ENCODE assay signal across 2 cellular contexts in the genomic region with DNA sequence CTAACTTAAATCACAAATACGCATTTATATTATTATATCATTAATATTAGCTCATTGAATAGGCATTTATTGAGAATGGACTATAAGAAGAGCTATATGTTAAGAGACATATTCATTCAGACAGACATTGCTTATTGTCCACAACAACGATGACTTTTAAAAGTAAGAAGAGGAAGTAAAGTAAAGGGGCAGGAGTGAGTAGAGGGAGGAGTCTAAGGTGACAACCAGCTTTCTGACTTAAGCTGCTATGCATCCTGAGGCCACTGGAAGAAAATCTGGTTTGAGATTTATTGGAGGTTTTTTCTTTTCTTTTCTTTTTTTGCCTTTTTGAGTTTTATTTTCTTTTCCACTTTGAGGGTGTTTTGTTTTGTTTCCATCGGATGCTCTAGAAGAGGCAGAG.
TF ChIP-seq lines count a peak whose summit lies in the region.

No MANE protein-coding gene starts in this region.

TF ChIP-seq in SK-N-SH, 30 proteins besides CTCF, POLR2A, EP300 and RAD21 (continued from another document):
- TF ChIP-seq, protein P1, sequence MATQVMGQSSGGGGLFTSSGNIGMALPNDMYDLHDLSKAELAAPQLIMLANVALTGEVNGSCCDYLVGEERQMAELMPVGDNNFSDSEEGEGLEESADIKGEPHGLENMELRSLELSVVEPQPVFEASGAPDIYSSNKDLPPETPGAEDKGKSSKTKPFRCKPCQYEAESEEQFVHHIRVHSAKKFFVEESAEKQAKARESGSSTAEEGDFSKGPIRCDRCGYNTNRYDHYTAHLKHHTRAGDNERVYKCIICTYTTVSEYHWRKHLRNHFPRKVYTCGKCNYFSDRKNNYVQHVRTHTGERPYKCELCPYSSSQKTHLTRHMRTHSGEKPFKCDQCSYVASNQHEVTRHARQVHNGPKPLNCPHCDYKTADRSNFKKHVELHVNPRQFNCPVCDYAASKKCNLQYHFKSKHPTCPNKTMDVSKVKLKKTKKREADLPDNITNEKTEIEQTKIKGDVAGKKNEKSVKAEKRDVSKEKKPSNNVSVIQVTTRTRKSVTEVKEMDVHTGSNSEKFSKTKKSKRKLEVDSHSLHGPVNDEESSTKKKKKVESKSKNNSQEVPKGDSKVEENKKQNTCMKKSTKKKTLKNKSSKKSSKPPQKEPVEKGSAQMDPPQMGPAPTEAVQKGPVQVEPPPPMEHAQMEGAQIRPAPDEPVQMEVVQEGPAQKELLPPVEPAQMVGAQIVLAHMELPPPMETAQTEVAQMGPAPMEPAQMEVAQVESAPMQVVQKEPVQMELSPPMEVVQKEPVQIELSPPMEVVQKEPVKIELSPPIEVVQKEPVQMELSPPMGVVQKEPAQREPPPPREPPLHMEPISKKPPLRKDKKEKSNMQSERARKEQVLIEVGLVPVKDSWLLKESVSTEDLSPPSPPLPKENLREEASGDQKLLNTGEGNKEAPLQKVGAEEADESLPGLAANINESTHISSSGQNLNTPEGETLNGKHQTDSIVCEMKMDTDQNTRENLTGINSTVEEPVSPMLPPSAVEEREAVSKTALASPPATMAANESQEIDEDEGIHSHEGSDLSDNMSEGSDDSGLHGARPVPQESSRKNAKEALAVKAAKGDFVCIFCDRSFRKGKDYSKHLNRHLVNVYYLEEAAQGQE (IDR thresholded peaks at IDR 0.05; ENCODE audit: low read depth, low read length) = no peak
- TF ChIP-seq, protein P2, sequence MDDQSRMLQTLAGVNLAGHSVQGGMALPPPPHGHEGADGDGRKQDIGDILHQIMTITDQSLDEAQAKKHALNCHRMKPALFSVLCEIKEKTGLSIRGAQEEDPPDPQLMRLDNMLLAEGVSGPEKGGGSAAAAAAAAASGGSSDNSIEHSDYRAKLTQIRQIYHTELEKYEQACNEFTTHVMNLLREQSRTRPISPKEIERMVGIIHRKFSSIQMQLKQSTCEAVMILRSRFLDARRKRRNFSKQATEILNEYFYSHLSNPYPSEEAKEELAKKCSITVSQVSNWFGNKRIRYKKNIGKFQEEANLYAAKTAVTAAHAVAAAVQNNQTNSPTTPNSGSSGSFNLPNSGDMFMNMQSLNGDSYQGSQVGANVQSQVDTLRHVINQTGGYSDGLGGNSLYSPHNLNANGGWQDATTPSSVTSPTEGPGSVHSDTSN (IDR thresholded peaks at IDR 0.05) = no peak
- TF ChIP-seq YY1 (IDR thresholded peaks at IDR 0.05; ENCODE audit: low read depth) (no peak), SMC3 (IDR thresholded peaks at IDR 0.05; ENCODE audit: low read depth, low read length) (no peak), TEAD4 (IDR thresholded peaks at IDR 0.05; ENCODE audit: borderline replicate concordance, insufficient read depth) (no peak), POLR2AphosphoS5 (IDR thresholded peaks at IDR 0.05; ENCODE audit: low read depth, low read length) (no peak), SIN3A (IDR thresholded peaks at IDR 0.05; ENCODE audit: borderline replicate concordance, low read depth, low read length) (no peak)
- TF ChIP-seq, protein P3, sequence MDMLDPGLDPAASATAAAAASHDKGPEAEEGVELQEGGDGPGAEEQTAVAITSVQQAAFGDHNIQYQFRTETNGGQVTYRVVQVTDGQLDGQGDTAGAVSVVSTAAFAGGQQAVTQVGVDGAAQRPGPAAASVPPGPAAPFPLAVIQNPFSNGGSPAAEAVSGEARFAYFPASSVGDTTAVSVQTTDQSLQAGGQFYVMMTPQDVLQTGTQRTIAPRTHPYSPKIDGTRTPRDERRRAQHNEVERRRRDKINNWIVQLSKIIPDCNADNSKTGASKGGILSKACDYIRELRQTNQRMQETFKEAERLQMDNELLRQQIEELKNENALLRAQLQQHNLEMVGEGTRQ (IDR thresholded peaks at IDR 0.05; ENCODE audit: borderline replicate concordance, low read depth, low read length) = no peak

TF ChIP-seq in SK-N-SH treated with all-trans-retinoic acid at 6 μM for 48 hours, 23 proteins besides CTCF, POLR2A, EP300 and RAD21 (continued from another document):
- TF ChIP-seq, protein P4, sequence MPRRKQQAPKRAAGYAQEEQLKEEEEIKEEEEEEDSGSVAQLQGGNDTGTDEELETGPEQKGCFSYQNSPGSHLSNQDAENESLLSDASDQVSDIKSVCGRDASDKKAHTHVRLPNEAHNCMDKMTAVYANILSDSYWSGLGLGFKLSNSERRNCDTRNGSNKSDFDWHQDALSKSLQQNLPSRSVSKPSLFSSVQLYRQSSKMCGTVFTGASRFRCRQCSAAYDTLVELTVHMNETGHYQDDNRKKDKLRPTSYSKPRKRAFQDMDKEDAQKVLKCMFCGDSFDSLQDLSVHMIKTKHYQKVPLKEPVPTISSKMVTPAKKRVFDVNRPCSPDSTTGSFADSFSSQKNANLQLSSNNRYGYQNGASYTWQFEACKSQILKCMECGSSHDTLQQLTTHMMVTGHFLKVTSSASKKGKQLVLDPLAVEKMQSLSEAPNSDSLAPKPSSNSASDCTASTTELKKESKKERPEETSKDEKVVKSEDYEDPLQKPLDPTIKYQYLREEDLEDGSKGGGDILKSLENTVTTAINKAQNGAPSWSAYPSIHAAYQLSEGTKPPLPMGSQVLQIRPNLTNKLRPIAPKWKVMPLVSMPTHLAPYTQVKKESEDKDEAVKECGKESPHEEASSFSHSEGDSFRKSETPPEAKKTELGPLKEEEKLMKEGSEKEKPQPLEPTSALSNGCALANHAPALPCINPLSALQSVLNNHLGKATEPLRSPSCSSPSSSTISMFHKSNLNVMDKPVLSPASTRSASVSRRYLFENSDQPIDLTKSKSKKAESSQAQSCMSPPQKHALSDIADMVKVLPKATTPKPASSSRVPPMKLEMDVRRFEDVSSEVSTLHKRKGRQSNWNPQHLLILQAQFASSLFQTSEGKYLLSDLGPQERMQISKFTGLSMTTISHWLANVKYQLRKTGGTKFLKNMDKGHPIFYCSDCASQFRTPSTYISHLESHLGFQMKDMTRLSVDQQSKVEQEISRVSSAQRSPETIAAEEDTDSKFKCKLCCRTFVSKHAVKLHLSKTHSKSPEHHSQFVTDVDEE (CRISPR knock-in tag; IDR thresholded peaks at IDR 0.05) = no peak
- TF ChIP-seq ESRRG (CRISPR knock-in tag; IDR thresholded peaks at IDR 0.05) (no peak), ZNF8 (CRISPR knock-in tag; IDR thresholded peaks at IDR 0.05) (no peak), ZNF70 (CRISPR knock-in tag; IDR thresholded peaks at IDR 0.05) (no peak), CSDC2 (CRISPR knock-in tag; IDR thresholded peaks at IDR 0.05) (no peak)
- TF ChIP-seq, protein P5, sequence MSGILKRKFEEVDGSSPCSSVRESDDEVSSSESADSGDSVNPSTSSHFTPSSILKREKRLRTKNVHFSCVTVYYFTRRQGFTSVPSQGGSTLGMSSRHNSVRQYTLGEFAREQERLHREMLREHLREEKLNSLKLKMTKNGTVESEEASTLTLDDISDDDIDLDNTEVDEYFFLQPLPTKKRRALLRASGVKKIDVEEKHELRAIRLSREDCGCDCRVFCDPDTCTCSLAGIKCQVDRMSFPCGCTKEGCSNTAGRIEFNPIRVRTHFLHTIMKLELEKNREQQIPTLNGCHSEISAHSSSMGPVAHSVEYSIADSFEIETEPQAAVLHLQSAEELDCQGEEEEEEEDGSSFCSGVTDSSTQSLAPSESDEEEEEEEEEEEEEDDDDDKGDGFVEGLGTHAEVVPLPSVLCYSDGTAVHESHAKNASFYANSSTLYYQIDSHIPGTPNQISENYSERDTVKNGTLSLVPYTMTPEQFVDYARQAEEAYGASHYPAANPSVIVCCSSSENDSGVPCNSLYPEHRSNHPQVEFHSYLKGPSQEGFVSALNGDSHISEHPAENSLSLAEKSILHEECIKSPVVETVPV (CRISPR knock-in tag; IDR thresholded peaks at IDR 0.05) = no peak
- TF ChIP-seq, protein P6, sequence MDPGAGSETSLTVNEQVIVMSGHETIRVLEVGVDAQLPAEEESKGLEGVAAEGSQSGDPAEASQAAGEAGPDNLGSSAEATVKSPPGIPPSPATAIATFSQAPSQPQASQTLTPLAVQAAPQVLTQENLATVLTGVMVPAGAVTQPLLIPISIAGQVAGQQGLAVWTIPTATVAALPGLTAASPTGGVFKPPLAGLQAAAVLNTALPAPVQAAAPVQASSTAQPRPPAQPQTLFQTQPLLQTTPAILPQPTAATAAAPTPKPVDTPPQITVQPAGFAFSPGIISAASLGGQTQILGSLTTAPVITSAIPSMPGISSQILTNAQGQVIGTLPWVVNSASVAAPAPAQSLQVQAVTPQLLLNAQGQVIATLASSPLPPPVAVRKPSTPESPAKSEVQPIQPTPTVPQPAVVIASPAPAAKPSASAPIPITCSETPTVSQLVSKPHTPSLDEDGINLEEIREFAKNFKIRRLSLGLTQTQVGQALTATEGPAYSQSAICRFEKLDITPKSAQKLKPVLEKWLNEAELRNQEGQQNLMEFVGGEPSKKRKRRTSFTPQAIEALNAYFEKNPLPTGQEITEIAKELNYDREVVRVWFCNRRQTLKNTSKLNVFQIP (CRISPR knock-in tag; IDR thresholded peaks at IDR 0.05; ENCODE audit: borderline replicate concordance, low read depth) = no peak
TF ChIP-seq in SK-N-SH treated with all-trans-retinoic acid at 6 μM for 48 hours: peak in this region for 0.
